ENCODE assay signal across 14 cellular contexts in the genomic region with DNA sequence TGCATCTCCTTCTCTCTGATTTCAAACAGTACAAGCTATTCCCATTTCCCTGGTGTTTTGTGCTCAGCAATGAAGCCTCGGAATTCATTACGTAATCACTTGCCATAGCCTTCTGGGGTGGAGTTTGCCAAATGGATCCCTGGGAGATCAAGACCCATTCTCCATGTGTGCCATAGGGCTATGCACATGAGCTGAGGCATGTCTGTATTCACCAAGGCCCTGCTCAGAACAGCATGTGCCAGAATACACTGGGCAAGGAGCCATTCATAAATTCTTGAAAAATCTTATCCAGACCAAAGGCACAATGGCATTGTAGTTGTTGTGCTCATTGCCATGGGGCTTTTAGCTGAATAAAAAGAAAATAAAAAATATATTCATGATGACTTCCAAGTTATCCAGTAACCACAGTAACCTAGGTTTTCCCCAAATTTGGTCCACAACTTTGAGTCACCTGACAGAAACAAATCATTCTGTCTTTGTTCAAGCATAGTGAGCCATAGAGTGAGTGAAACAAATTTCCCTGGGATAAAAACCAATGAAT. TPM values are rescaled to one million over a fixed set of nuclear protein-coding genes. Genes with fewer than 3 reads are reported as not detected.
A peak's percentile ranks its signal among the peaks of the same experiment; 100 is the strongest.
DNase-seq lines count a peak whose midpoint lies in the region; ATAC-seq, FAIRE-seq and TF ChIP-seq lines count a peak whose summit lies in the region.
"Had no signal": no experiment of that assay in that cellular context is flagged by ENCODE, and none has a peak within 500 bp of the region (broad histone marks: within the 10 kb centered on the region; RNA-seq: fewer than 3 reads in every experiment).

No MANE protein-coding gene starts in this region.

- H3K27ac ChIP-seq in cingulate gyrus (ENCODE audit: low read depth, low read length) (peak overlapping the region; percentile 73), lower lobe of right lung (no peak overlapping the region)
- H3K27ac ChIP-seq: BLaER1 treated with 17β-estradiol and CSF1 and Interleukin-3, amounts not matched to agents 10 nM and 100 nM had no signal

- intact Hi-C loops in lower lobe of right lung (cut with DNase I): no loop called here

- no peak for FAIRE-seq in GM12891 (lab: Jason Lieb, UNC)
- FAIRE-seq: endometrium, small intestine had no signal

- H3K9me3 ChIP-seq in MG63 (no peaks in the 10 kb centered on the region), lower lobe of right lung (no peaks in the 10 kb centered on the region)
- H3K9me3 ChIP-seq: BLaER1 treated with 17β-estradiol and CSF1 and Interleukin-3, amounts not matched to agents 10 nM and 100 nM had no signal

- no peaks in the 10 kb centered on the region for H3K36me3 ChIP-seq in MG63
- H3K36me3 ChIP-seq in lower lobe of right lung: no peaks in the 10 kb centered on the region
- H3K36me3 ChIP-seq: BLaER1 treated with 17β-estradiol and CSF1 and Interleukin-3, amounts not matched to agents 10 nM and 100 nM had no signal

- POLR2A ChIA-PET in AG04449 (lab: Yijun Ruan, JAX): no interaction called here

- CTCF ChIA-PET in AG04449 (lab: Yijun Ruan, JAX): interaction anchor here (1.2 to 2.0 kb wide), 5 partner anchors 9 to 141 kb away, joined by 3 to 7 read pairs (median 5); no protein-coding TSS in a partner anchor

- H3K9me3 Mint-ChIP-seq in natural killer cell treated with Interleukin-12 subunit alpha and Interleukin-12 subunit beta and Interleukin-15 and Interleukin-18, amount 100 ng/mL, for 72 hours: no peaks in the 10 kb centered on the region
- H3K9me3 Mint-ChIP-seq in glutamatergic neuron (ENCODE audit: unreplicated experiment): no peaks in the 10 kb centered on the region
- no peaks in the 10 kb centered on the region for H3K9me3 Mint-ChIP-seq in activated naive CD8-positive, alpha-beta T cell treated with anti-CD3 and anti-CD28 coated beads for 36 hours
- H3K9me3 Mint-ChIP-seq: activated naive CD4-positive, alpha-beta T cell treated with anti-CD3 and anti-CD28 coated beads for 36 hours had no signal

- H3K27me3 ChIP-seq in MG63 (no peaks in the 10 kb centered on the region), lower lobe of right lung (ENCODE audit: low read depth) (no peaks in the 10 kb centered on the region)
- H3K27me3 ChIP-seq: BLaER1 treated with 17β-estradiol and CSF1 and Interleukin-3, amounts not matched to agents 10 nM and 100 nM had no signal

- H3K4me3 ChIP-seq in AG04449 (ENCODE audit: low read depth, low read length) (no peak overlapping the region), MG63 (no peak overlapping the region), lower lobe of right lung (no peak overlapping the region)
- H3K4me3 ChIP-seq: BLaER1 treated with 17β-estradiol and CSF1 and Interleukin-3, amounts not matched to agents 10 nM and 100 nM had no signal

- TF ChIP-seq POLR2A in GM12891 (IDR thresholded peaks at IDR 0.05; ENCODE audit: low read depth, low read length): no peak

- peak; percentile 35 to 63 for ATAC-seq in lower lobe of right lung
- ATAC-seq in natural killer cell treated with Interleukin-12 subunit alpha and Interleukin-12 subunit beta and Interleukin-15 and Interleukin-18, amount 100 ng/mL, for 72 hours: no peak

- TF ChIP-seq CTCF in AG04449 (IDR thresholded peaks at IDR 0.05; ENCODE audit: insufficient read depth, low read length, missing control alignments) (no peak), lower lobe of right lung (IDR thresholded peaks at IDR 0.05) (no peak), glutamatergic neuron (IDR thresholded peaks at IDR 0.05; ENCODE audit: partially characterized antibody, unreplicated experiment) (no peak)

- DNase-seq in AG04449 (ENCODE audit: low read depth, low spot score) (peak; percentile 42), MG63 (peak; percentile 84), lower lobe of right lung (no peak), GM12891 (ENCODE audit: insufficient read length, low spot score) (no peak), glutamatergic neuron (no peak)
- DNase-seq in natural killer cell treated with Interleukin-12 subunit alpha and Interleukin-12 subunit beta and Interleukin-15 and Interleukin-18, amount 100 ng/mL, for 72 hours (ENCODE audit: low spot score): no peak
- no peak for DNase-seq in activated naive CD8-positive, alpha-beta T cell treated with anti-CD3 and anti-CD28 coated beads for 36 hours
- DNase-seq: activated naive CD4-positive, alpha-beta T cell treated with anti-CD3 and anti-CD28 coated beads for 36 hours; mesendoderm; NCI-H187; small intestine had no signal

- H3K27ac Mint-ChIP-seq in natural killer cell treated with Interleukin-12 subunit alpha and Interleukin-12 subunit beta and Interleukin-15 and Interleukin-18, amount 100 ng/mL, for 72 hours: no peak overlapping the region
- no peak overlapping the region for H3K27ac Mint-ChIP-seq in glutamatergic neuron (ENCODE audit: unreplicated experiment)
- H3K27ac Mint-ChIP-seq in activated naive CD8-positive, alpha-beta T cell treated with anti-CD3 and anti-CD28 coated beads for 36 hours: no peak overlapping the region
- H3K27ac Mint-ChIP-seq: activated naive CD4-positive, alpha-beta T cell treated with anti-CD3 and anti-CD28 coated beads for 36 hours had no signal

- H3K4me1 ChIP-seq in lower lobe of right lung: no peaks in the 10 kb centered on the region
- H3K4me1 ChIP-seq: BLaER1 treated with 17β-estradiol and CSF1 and Interleukin-3, amounts not matched to agents 10 nM and 100 nM had no signal

- peaks cover 2 to 7% of the 10 kb centered on the region in 2 donors for H3K27me3 Mint-ChIP-seq in natural killer cell treated with Interleukin-12 subunit alpha and Interleukin-12 subunit beta and Interleukin-15 and Interleukin-18, amount 100 ng/mL, for 72 hours
- no peaks in the 10 kb centered on the region for H3K27me3 Mint-ChIP-seq in glutamatergic neuron (ENCODE audit: unreplicated experiment)
- no peaks in the 10 kb centered on the region for H3K27me3 Mint-ChIP-seq in activated naive CD8-positive, alpha-beta T cell treated with anti-CD3 and anti-CD28 coated beads for 36 hours

- no peaks in the 10 kb centered on the region for H3K36me3 Mint-ChIP-seq in natural killer cell treated with Interleukin-12 subunit alpha and Interleukin-12 subunit beta and Interleukin-15 and Interleukin-18, amount 100 ng/mL, for 72 hours
- no peaks in the 10 kb centered on the region for H3K36me3 Mint-ChIP-seq in glutamatergic neuron (ENCODE audit: unreplicated experiment)
- no peaks in the 10 kb centered on the region for H3K36me3 Mint-ChIP-seq in activated naive CD8-positive, alpha-beta T cell treated with anti-CD3 and anti-CD28 coated beads for 36 hours

- H3K4me1 Mint-ChIP-seq in natural killer cell treated with Interleukin-12 subunit alpha and Interleukin-12 subunit beta and Interleukin-15 and Interleukin-18, amount 100 ng/mL, for 72 hours (ENCODE audit: low read depth in 2 of 2): no peaks in the 10 kb centered on the region
- H3K4me1 Mint-ChIP-seq in glutamatergic neuron (ENCODE audit: low read depth, unreplicated experiment): no peaks in the 10 kb centered on the region
- H3K4me1 Mint-ChIP-seq in activated naive CD8-positive, alpha-beta T cell treated with anti-CD3 and anti-CD28 coated beads for 36 hours: no peaks in the 10 kb centered on the region

- H3K4me3 Mint-ChIP-seq in natural killer cell treated with Interleukin-12 subunit alpha and Interleukin-12 subunit beta and Interleukin-15 and Interleukin-18, amount 100 ng/mL, for 72 hours: no peak overlapping the region
- no peak overlapping the region for H3K4me3 Mint-ChIP-seq in glutamatergic neuron (ENCODE audit: unreplicated experiment)
- H3K4me3 Mint-ChIP-seq in activated naive CD8-positive, alpha-beta T cell treated with anti-CD3 and anti-CD28 coated beads for 36 hours: no peak overlapping the region
- H3K4me3 Mint-ChIP-seq: activated naive CD4-positive, alpha-beta T cell treated with anti-CD3 and anti-CD28 coated beads for 36 hours had no signal

TF ChIP-seq in GM12891, 5 proteins besides CTCF, POLR2A, EP300 and RAD21:
- TF ChIP-seq TAF1 (IDR thresholded peaks at IDR 0.05; ENCODE audit: low read depth, low read length): no peak
- TF ChIP-seq PAX5 (IDR thresholded peaks at IDR 0.05; ENCODE audit: insufficient read depth, low read length, severe bottlenecking): no peak
- no peak for TF ChIP-seq POU2F2 (IDR thresholded peaks at IDR 0.05; ENCODE audit: low read depth, low read length)
- no peak for TF ChIP-seq SPI1 (IDR thresholded peaks at IDR 0.05; ENCODE audit: low read depth, low read length)
- no peak for TF ChIP-seq POLR2AphosphoS5 (IDR thresholded peaks at IDR 0.05; ENCODE audit: low read depth, low read length)

RNA-seq across cellular contexts. Expression of gene CRB1, which starts 53.0 kb away (rescaled TPM):
- total RNA-seq in MG63 (2014; rRNA removed; shearing (Covaris generic); ENCODE audit: low replicate concordance): 0.36 TPM in 1 of 2 replicates, not detected in the other
- total RNA-seq in lower lobe of right lung (0.77 TPM), glutamatergic neuron (ENCODE audit: unreplicated experiment) (7.3 TPM)
- not detected for polyA plus RNA-seq in GM12891 (2012; ENCODE audit: low read depth, missing spikeins)
- under 1 TPM in 1 of 2 donors, not detected in 1; 0.59 TPM for total RNA-seq in natural killer cell treated with Interleukin-12 subunit alpha and Interleukin-12 subunit beta and Interleukin-15 and Interleukin-18, amount 100 ng/mL, for 72 hours
- total RNA-seq in activated naive CD8-positive, alpha-beta T cell treated with anti-CD3 and anti-CD28 coated beads for 36 hours: not detected
- total RNA-seq: activated naive CD4-positive, alpha-beta T cell treated with anti-CD3 and anti-CD28 coated beads for 36 hours had no signal

Comparison
In these comparisons a context has a peak if more than half of its experiments do, and no peak if none do; other contexts are left out.
1. DNase-seq: peak in AG04449 (single experiment) and MG63 (single experiment); none in lower lobe of right lung (single experiment), GM12891 (single experiment), natural killer cell treated with Interleukin-12 subunit alpha and Interleukin-12 subunit beta and Interleukin-15 and Interleukin-18, amount 100 ng/mL, for 72 hours (single experiment), glutamatergic neuron (single experiment) and activated naive CD8-positive, alpha-beta T cell treated with anti-CD3 and anti-CD28 coated beads for 36 hours (single experiment).
2. ATAC-seq: peak in lower lobe of right lung (2 of 2); none in natural killer cell treated with Interleukin-12 subunit alpha and Interleukin-12 subunit beta and Interleukin-15 and Interleukin-18, amount 100 ng/mL, for 72 hours (0 of 2).